1 cellular context compared by ENCODE assay signal in the genomic region with DNA sequence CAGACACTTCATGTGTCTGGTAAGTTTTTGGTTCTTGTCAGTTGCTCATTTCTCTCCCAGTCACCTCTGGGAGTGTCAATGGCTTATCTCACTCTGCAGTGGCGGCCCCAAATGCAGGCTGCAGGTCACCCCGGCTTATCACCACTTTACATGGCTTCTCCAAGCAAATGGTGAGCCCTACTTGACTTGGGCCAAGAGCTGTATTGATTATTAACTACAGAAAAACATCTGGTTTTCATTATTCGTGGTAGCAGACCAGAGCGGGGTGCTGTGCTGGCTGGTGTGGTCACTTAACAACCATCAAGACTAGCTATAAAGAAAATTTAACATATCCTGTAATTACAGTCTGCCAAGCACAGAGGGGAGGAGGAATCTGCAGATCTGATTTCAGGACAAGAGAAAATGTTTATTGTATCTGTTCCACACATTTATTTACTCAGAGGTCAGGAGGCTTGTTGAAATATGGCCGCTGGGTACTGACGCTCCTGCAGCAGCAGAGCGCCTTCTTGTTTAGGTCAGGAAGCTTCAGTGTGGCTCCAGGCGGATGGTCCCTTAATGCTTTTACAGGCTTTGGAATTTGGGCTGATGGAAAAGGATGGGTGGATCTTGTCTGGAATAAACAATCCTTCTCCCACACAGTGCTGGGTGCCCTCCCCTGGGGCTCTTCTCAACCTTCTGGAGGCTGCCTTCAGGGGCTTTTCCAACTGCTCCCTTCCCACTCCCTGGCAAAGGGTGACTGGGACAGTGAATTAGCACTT.
A peak's percentile ranks its signal among the peaks of the same experiment; 100 is the strongest.
TF ChIP-seq lines count a peak whose summit lies in the region.

No MANE protein-coding gene starts in this region.

TF ChIP-seq in K562, 482 proteins besides CTCF, POLR2A, EP300 and RAD21 (continued from another document):
- TF ChIP-seq SMAD4 (CRISPR knock-in tag; conservative IDR thresholded peaks at IDR 0.05) (peak; percentile 76), JUND (IDR thresholded peaks at IDR 0.05; ENCODE audit: borderline replicate concordance, low read depth, low read length) (peak; percentile 57), JUND (tag; IDR thresholded peaks at IDR 0.05; ENCODE audit: borderline replicate concordance, low read depth, low read length) (peak; percentile 27; the same call in 1 of the 3 replicates), MAFG (tag; conservative IDR thresholded peaks at IDR 0.05) (no peak), MEF2A (IDR thresholded peaks at IDR 0.05; ENCODE audit: control insufficient read depth, low read depth, low read length) (0 out of 2 replicates have a peak, but pooled peaks have one; percentile 48), NCOA1 (IDR thresholded peaks at IDR 0.05; ENCODE audit: low read depth) (peak; percentile 48; the same call in 1 of the 2 replicates), ZBTB17 (CRISPR knock-in tag; IDR thresholded peaks at IDR 0.05) (0 out of 2 replicates have a peak, but pooled peaks have one; percentile 43)
